ENCODE assay signal across 1 cellular context in genomic region chr7:80287400-80288174, GRCh38.
TF ChIP-seq lines count a peak whose summit lies in the region.

No MANE protein-coding gene starts in this region.

TF ChIP-seq in IMR-90, 13 proteins besides CTCF, POLR2A, EP300 and RAD21:
- no peak for TF ChIP-seq ELK1 (IDR thresholded peaks at IDR 0.05; ENCODE audit: borderline replicate concordance, low read depth, low read length)
- TF ChIP-seq MAFK (IDR thresholded peaks at IDR 0.05; ENCODE audit: low read depth, low read length) = no peak
- TF ChIP-seq MAZ (IDR thresholded peaks at IDR 0.05; ENCODE audit: borderline replicate concordance, low read depth, low read length) = no peak
- no peak for TF ChIP-seq MXI1 (IDR thresholded peaks at IDR 0.05; ENCODE audit: borderline replicate concordance, low read depth, low read length)
- TF ChIP-seq BHLHE40 (IDR thresholded peaks at IDR 0.05; ENCODE audit: low read depth, low read length) = no peak
- TF ChIP-seq FOS (IDR thresholded peaks at IDR 0.05; ENCODE audit: low read depth, low read length) = no peak
- TF ChIP-seq CEBPB (IDR thresholded peaks at IDR 0.05; ENCODE audit: low read depth, low read length) = no peak
- TF ChIP-seq USF2 (IDR thresholded peaks at IDR 0.05; ENCODE audit: low read depth, low read length) = no peak
- no peak for TF ChIP-seq SMC3 (IDR thresholded peaks at IDR 0.05; ENCODE audit: low read depth, low read length)
- TF ChIP-seq NFE2L2 (IDR thresholded peaks at IDR 0.05; ENCODE audit: low read depth, low read length) = no peak
- TF ChIP-seq RFX5 (IDR thresholded peaks at IDR 0.05; ENCODE audit: low read depth, low read length) = no peak
- no peak for TF ChIP-seq CHD1 (IDR thresholded peaks at IDR 0.05; ENCODE audit: low read depth, low read length)
